In genomic region chr3:56389213-56389830, GRCh38 we compare ENCODE assay signal across 15 cellular contexts.
"Had no signal": no experiment of that assay in that cellular context is flagged by ENCODE, and none has a peak within 500 bp of the region (broad histone marks: within the 10 kb centered on the region; RNA-seq: fewer than 3 reads in every experiment).

No MANE protein-coding gene starts in this region.

- H3K4me1 ChIP-seq: colonic mucosa, gastrocnemius medialis, left ventricle myocardium inferior, psoas muscle, SJCRH30 had no signal

- H3K4me1 Mint-ChIP-seq: memory B cell; nephron; stimulated activated memory B cell treated with anti-CD40 and anti-IgM and Interleukin-4, amounts not matched to agents 10 μg/mL and 1 μg/mL and 100 μg/mL, for 72 hours had no signal

- H3K9me3 ChIP-seq: colonic mucosa, gastrocnemius medialis, left ventricle myocardium inferior, psoas muscle, SJCRH30 had no signal

- H3K27me3 ChIP-seq: colonic mucosa, gastrocnemius medialis, SJCRH30 had no signal

- ATAC-seq: gastrocnemius medialis; psoas muscle; stimulated activated memory B cell treated with anti-CD40 and anti-IgM and Interleukin-4, amounts not matched to agents 10 μg/mL and 1 μg/mL and 100 μg/mL, for 72 hours had no signal

- H3K27ac Mint-ChIP-seq: memory B cell; nephron; stimulated activated memory B cell treated with anti-CD40 and anti-IgM and Interleukin-4, amounts not matched to agents 10 μg/mL and 1 μg/mL and 100 μg/mL, for 72 hours; T-helper 2 cell treated with Interferon-gamma antibody and Interleukin-4, amounts not matched to agents 5 μg/mL and 100 μg/mL, for 36 hours; type B pancreatic cell had no signal

- H3K4me3 ChIP-seq: colonic mucosa, gastrocnemius medialis, left ventricle myocardium inferior, psoas muscle, SJCRH30 had no signal

- H3K9me3 Mint-ChIP-seq: nephron; T-helper 2 cell treated with Interferon-gamma antibody and Interleukin-4, amounts not matched to agents 5 μg/mL and 100 μg/mL, for 36 hours; type B pancreatic cell had no signal

- H3K27ac ChIP-seq: colonic mucosa, gastrocnemius medialis, left ventricle myocardium inferior, psoas muscle, RWPE1, SJCRH30 had no signal

- H3K36me3 Mint-ChIP-seq: memory B cell; stimulated activated memory B cell treated with anti-CD40 and anti-IgM and Interleukin-4, amounts not matched to agents 10 μg/mL and 1 μg/mL and 100 μg/mL, for 72 hours; type B pancreatic cell had no signal

- H3K27me3 Mint-ChIP-seq: type B pancreatic cell had no signal

- H3K4me3 Mint-ChIP-seq: memory B cell; nephron; stimulated activated memory B cell treated with anti-CD40 and anti-IgM and Interleukin-4, amounts not matched to agents 10 μg/mL and 1 μg/mL and 100 μg/mL, for 72 hours; T-helper 2 cell treated with Interferon-gamma antibody and Interleukin-4, amounts not matched to agents 5 μg/mL and 100 μg/mL, for 36 hours; type B pancreatic cell had no signal

- DNase-seq: caudate nucleus, colonic mucosa, gastrocnemius medialis, kidney, left ventricle myocardium inferior, occipital lobe, psoas muscle, SJCRH30, SW 1271 had no signal

- H3K36me3 ChIP-seq: colonic mucosa, gastrocnemius medialis, left ventricle myocardium inferior, SJCRH30 had no signal
